ENCODE assay signal across 24 cellular contexts in the genomic region with DNA sequence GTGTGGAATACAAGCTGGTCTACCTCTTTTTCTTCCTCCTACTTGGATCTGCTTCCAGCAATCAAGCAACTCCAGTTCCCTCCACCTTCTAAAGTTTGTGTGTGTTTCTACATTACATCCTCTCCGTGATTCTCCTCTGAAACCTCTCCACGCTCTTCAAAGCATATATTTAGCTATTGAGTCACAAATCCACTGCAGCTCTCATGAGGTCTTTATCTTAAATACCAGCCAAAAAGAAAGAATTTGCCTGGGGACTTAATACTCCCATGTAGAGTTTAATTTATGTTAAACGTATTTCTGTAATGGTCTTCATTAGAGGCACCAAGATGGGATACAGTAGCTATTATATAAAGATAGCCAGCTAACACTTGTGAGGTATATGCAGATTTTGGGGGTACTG.
"Had no signal": no experiment of that assay in that cellular context is flagged by ENCODE, and none has a peak within 500 bp of the region (broad histone marks: within the 10 kb centered on the region; RNA-seq: fewer than 3 reads in every experiment).

No MANE protein-coding gene starts in this region.

- H3K9me3 Mint-ChIP-seq: central memory CD8-positive, alpha-beta T cell had no signal

- H3K27ac ChIP-seq: gastrocnemius medialis, heart right ventricle, left lung, neutrophil, parathyroid adenoma, right lobe of liver, thyroid gland had no signal

- H3K4me1 ChIP-seq: parathyroid adenoma, right lobe of liver had no signal

- H3K4me2 ChIP-seq: smooth muscle cell had no signal

- H2AFZ ChIP-seq: parathyroid adenoma had no signal

- ATAC-seq: gastrocnemius medialis; heart right ventricle; left cardiac atrium; naive thymus-derived CD8-positive, alpha-beta T cell; stimulated activated naive CD8-positive, alpha-beta T cell treated with anti-CD3 and anti-CD28 coated beads, Interleukin-15, amount 100 ng/mL, for 72 hours had no signal

- H3K79me2 ChIP-seq: parathyroid adenoma had no signal

- H3K36me3 ChIP-seq: gastrocnemius medialis, heart right ventricle, left lung, neutrophil, right lobe of liver, thyroid gland had no signal

- H3K27ac Mint-ChIP-seq: naive thymus-derived CD8-positive, alpha-beta T cell; progenitor cell of endocrine pancreas; stimulated activated naive CD8-positive, alpha-beta T cell treated with anti-CD3 and anti-CD28 coated beads, Interleukin-15, amount 100 ng/mL, for 72 hours had no signal

- H3K27me3 Mint-ChIP-seq: central memory CD8-positive, alpha-beta T cell; naive thymus-derived CD8-positive, alpha-beta T cell; progenitor cell of endocrine pancreas; stimulated activated naive CD8-positive, alpha-beta T cell treated with anti-CD3 and anti-CD28 coated beads, Interleukin-15, amount 100 ng/mL, for 72 hours had no signal

- H3K9me3 ChIP-seq: gastrocnemius medialis, neutrophil, right lobe of liver, thyroid gland had no signal

- H3K4me3 Mint-ChIP-seq: central memory CD8-positive, alpha-beta T cell; naive thymus-derived CD8-positive, alpha-beta T cell; neural crest cell; stimulated activated naive CD8-positive, alpha-beta T cell treated with anti-CD3 and anti-CD28 coated beads, Interleukin-15, amount 100 ng/mL, for 72 hours had no signal

- FAIRE-seq: islet of Langerhans had no signal

- H3K27me3 ChIP-seq: gastrocnemius medialis, heart right ventricle, left lung, neutrophil, right lobe of liver, thyroid gland had no signal

- H3K4me1 Mint-ChIP-seq: central memory CD8-positive, alpha-beta T cell; neural crest cell; stimulated activated naive CD8-positive, alpha-beta T cell treated with anti-CD3 and anti-CD28 coated beads, Interleukin-15, amount 100 ng/mL, for 72 hours had no signal

- DNase-seq: cortex of kidney; effector CD4-positive, alpha-beta T cell; gastrocnemius medialis; heart right ventricle; hippocampal formation; left cardiac atrium; left lung; mesendoderm; naive thymus-derived CD8-positive, alpha-beta T cell; right lobe of liver; stimulated activated CD4-positive, alpha-beta T cell treated with anti-CD3 and anti-CD28 coated beads, Interleukin-12 subunit alpha, Interleukin-12 subunit beta, amount 100 ng/mL, for 4 hours; stimulated activated CD4-positive, alpha-beta T cell treated with anti-CD3 and anti-CD28 coated beads, Interleukin-1b, Interleukin-23, amount 100 ng/mL, for 48 hours; stimulated activated CD4-positive, alpha-beta T cell treated with anti-CD3 and anti-CD28 coated beads, Interleukin-4, amount 100 ng/mL, for 1 hour; stimulated activated CD8-positive, alpha-beta memory T cell treated with anti-CD3 and anti-CD28 coated beads, Interleukin-4, amount 100 ng/mL, for 48 hours; stimulated activated naive CD4-positive, alpha-beta T cell; stimulated activated naive CD8-positive, alpha-beta T cell treated with anti-CD3 and anti-CD28 coated beads, Interleukin-15, amount 100 ng/mL, for 72 hours; thyroid gland had no signal

- H3K4me3 ChIP-seq: gastrocnemius medialis, heart right ventricle, left lung, right lobe of liver, smooth muscle cell, thyroid gland had no signal
